20 cellular contexts compared by ENCODE assay signal in genomic region chr3:159091936-159092335, GRCh38. TPM values are rescaled to one million over a fixed set of nuclear protein-coding genes. Genes with fewer than 3 reads are reported as not detected.
DNase-seq lines count a peak whose midpoint lies in the region; ATAC-seq, FAIRE-seq and TF ChIP-seq lines count a peak whose summit lies in the region.
"Had no signal": no experiment of that assay in that cellular context is flagged by ENCODE, and none has a peak within 500 bp of the region (broad histone marks: within the 10 kb centered on the region; RNA-seq: fewer than 3 reads in every experiment).

No MANE protein-coding gene starts in this region.

- no peaks in the 10 kb centered on the region for H3K36me3 ChIP-seq in SK-N-SH (replicated peaks in 1 of 2; ENCODE audit: control insufficient read depth in 1 of 2, insufficient read depth in 2 of 2, low read length in 1 of 2)
- H3K36me3 ChIP-seq: SJSA1 had no signal

- POLR2A ChIA-PET in SK-N-SH (lab: Yijun Ruan, JAX) = no interaction called here

- H3K27ac ChIP-seq in SK-N-SH (ENCODE audit: low read depth in 2 of 2, low read length in 1 of 2) (no peak overlapping the region), VCaP (no peak overlapping the region)
- H3K27ac ChIP-seq: RWPE1, SJSA1 had no signal

- FAIRE-seq in HTR-8/SVneo (lab: Jason Lieb, UNC) = no peak

- H3K9me2 ChIP-seq in SK-N-SH = no peaks in the 10 kb centered on the region

- H3K4me2 ChIP-seq in SK-N-SH = no peak overlapping the region

- CTCF ChIA-PET in SK-N-SH (lab: Yijun Ruan, JAX) = interaction anchor here (0.8 to 1.7 kb wide), 4 partner anchors 13 to 168 kb away, joined by 3 to 4 read pairs (median 3); no protein-coding TSS in a partner anchor

- no peak for DNase-seq in SK-N-SH
- peak; percentile 5 for DNase-seq in HTR-8/SVneo (ENCODE audit: insufficient read length, low spot score)
- no peak for DNase-seq in fibroblast of the aortic adventitia (ENCODE audit: low read depth)
- DNase-seq in NCI-H82 treated with DMSO at 0.1 percent for 48 hours (lab: John Stamatoyannopoulos, UW; ENCODE audit: unreplicated experiment) = no peak
- no peak for DNase-seq in activated T-cell treated with anti-CD3 and anti-CD28 coated beads for 4 hours
- no peak for DNase-seq in cortex of kidney (lab: John Stamatoyannopoulos, UW)
- DNase-seq: Caco-2, DMS79, H9, NCI-H1092, NCI-H1694, NCI-H2107, NCI-H446, T-helper 1 cell had no signal

- peak; percentile 21; the same call in 1 of the 2 replicates for TF ChIP-seq RAD21 in SK-N-SH (IDR thresholded peaks at IDR 0.05; ENCODE audit: low read length)

- H3K79me2 ChIP-seq in SK-N-SH (ENCODE audit: insufficient read depth) = no peaks in the 10 kb centered on the region

- no peaks in the 10 kb centered on the region for H4K20me1 ChIP-seq in SK-N-SH (ENCODE audit: insufficient read depth)

- no peak overlapping the region for H3K4me3 ChIP-seq in SK-N-SH (ENCODE audit: low read depth in 2 of 2, low read length in 1 of 2)
- no peak overlapping the region for H3K4me3 ChIP-seq in fibroblast of the aortic adventitia (ENCODE audit: low read depth, low read length)
- H3K4me3 ChIP-seq: SJSA1 had no signal

- H3K4me1 ChIP-seq in SK-N-SH (ENCODE audit: control insufficient read depth in 1 of 2, insufficient read depth in 2 of 2, low read depth in 1 of 2, low read length in 1 of 2) = no peaks in the 10 kb centered on the region
- H3K4me1 ChIP-seq: Caco-2, SJSA1 had no signal

- H3K9ac ChIP-seq in SK-N-SH = no peak overlapping the region

- H3F3A ChIP-seq in SK-N-SH (replicated peaks; ENCODE audit: insufficient read depth) = no peaks in the 10 kb centered on the region

- no peak for ATAC-seq in SK-N-SH treated with all-trans-retinoic acid at 6 μM for 48 hours

- no peak for TF ChIP-seq EP300 in SK-N-SH (IDR thresholded peaks at IDR 0.05; ENCODE audit: borderline replicate concordance in 1 of 2, low read depth in 1 of 2, low read length in 1 of 2)

- TF ChIP-seq CTCF in SK-N-SH (IDR thresholded peaks at IDR 0.05) (peak; percentile 14; the same call in 1 of the 2 replicates), VCaP (conservative IDR thresholded peaks at IDR 0.05) (peak; percentile 12; the same call in 1 of the 2 replicates), fibroblast of the aortic adventitia (IDR thresholded peaks at IDR 0.05; ENCODE audit: insufficient read depth, low read length) (peak; percentile 11)

- no peaks in the 10 kb centered on the region for H3K9me3 ChIP-seq in SK-N-SH
- H3K9me3 ChIP-seq: Caco-2, SJSA1 had no signal

- H3K27me3 ChIP-seq in SK-N-SH (ENCODE audit: insufficient read depth) = no peaks in the 10 kb centered on the region
- H3K27me3 ChIP-seq: SJSA1 had no signal

- no peak overlapping the region for H2AFZ ChIP-seq in SK-N-SH (ENCODE audit: low read depth)

TF ChIP-seq in SK-N-SH, 30 proteins besides CTCF, POLR2A, EP300 and RAD21:
- TF ChIP-seq RXRA (IDR thresholded peaks at IDR 0.05; ENCODE audit: borderline replicate concordance, low read depth) = no peak

TF ChIP-seq in SK-N-SH treated with all-trans-retinoic acid at 6 μM for 48 hours, 23 proteins besides CTCF, POLR2A, EP300 and RAD21:
- no peak for TF ChIP-seq CSDC2 (CRISPR knock-in tag; IDR thresholded peaks at IDR 0.05)
- TF ChIP-seq ZC3H10 (CRISPR knock-in tag; IDR thresholded peaks at IDR 0.05) = no peak
- no peak for TF ChIP-seq PATZ1 (CRISPR knock-in tag; IDR thresholded peaks at IDR 0.05; ENCODE audit: borderline replicate concordance)
- TF ChIP-seq OSR1 (CRISPR knock-in tag; IDR thresholded peaks at IDR 0.05) = no peak
- no peak for TF ChIP-seq POU6F1 (CRISPR knock-in tag; IDR thresholded peaks at IDR 0.05; ENCODE audit: borderline replicate concordance, low read depth)
- TF ChIP-seq SNAI2 (CRISPR knock-in tag; IDR thresholded peaks at IDR 0.05) = no peak
- no peak for TF ChIP-seq ISL1 (CRISPR knock-in tag; IDR thresholded peaks at IDR 0.05)

RNA-seq across cellular contexts. Expression of gene IQCJ, which starts 22.8 kb away (rescaled TPM):
- not detected in 2 replicates for polyA plus RNA-seq in SK-N-SH (2012; rRNA removed)
- polyA plus RNA-seq in SK-N-SH (2012; cell fraction: cytosol; rRNA removed) = 0.01 TPM in 1 of 2 replicates, not detected in the other
- 0.13 TPM in 1 of 2 replicates, not detected in the other for polyA plus RNA-seq in SK-N-SH (2012; cell fraction: nucleus; rRNA removed)
- 4.1 TPM in 1 of 2 replicates, not detected in the other for total RNA-seq in fibroblast of the aortic adventitia (ENCODE audit: low replicate concordance)
- total RNA-seq: A172, Caco-2, H9, SJSA1 had no signal
- polyA plus RNA-seq: CD14-positive monocyte had no signal
